ENCODE assay signal across 1 cellular context in the genomic region with DNA sequence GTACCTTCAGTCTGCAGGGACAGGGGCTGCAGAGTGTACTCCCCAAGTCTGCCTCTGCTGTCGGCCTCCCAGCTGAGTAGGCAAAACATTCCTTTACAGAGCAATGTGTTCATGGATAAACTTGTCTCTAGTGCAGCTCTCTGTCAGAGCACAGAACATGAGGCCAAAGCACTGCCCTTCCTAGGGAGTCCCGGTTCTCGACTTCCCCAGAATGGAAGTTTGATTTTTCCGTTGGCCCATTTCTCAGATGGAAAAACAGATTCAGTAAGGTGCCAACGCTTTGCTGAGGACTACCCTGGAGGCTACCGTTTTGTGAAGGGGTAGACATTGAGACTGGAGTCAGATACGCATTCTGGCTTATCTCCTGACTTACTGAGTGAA.
TF ChIP-seq lines count a peak whose summit lies in the region.

No MANE protein-coding gene starts in this region.

TF ChIP-seq in K562, 482 proteins besides CTCF, POLR2A, EP300 and RAD21 (continued from another document):
- no peak for TF ChIP-seq TFE3 (CRISPR knock-in tag; IDR thresholded peaks at IDR 0.05)
- TF ChIP-seq E2F8 (IDR thresholded peaks at IDR 0.05; ENCODE audit: low read depth, partially characterized antibody): no peak
- TF ChIP-seq, protein P1, sequence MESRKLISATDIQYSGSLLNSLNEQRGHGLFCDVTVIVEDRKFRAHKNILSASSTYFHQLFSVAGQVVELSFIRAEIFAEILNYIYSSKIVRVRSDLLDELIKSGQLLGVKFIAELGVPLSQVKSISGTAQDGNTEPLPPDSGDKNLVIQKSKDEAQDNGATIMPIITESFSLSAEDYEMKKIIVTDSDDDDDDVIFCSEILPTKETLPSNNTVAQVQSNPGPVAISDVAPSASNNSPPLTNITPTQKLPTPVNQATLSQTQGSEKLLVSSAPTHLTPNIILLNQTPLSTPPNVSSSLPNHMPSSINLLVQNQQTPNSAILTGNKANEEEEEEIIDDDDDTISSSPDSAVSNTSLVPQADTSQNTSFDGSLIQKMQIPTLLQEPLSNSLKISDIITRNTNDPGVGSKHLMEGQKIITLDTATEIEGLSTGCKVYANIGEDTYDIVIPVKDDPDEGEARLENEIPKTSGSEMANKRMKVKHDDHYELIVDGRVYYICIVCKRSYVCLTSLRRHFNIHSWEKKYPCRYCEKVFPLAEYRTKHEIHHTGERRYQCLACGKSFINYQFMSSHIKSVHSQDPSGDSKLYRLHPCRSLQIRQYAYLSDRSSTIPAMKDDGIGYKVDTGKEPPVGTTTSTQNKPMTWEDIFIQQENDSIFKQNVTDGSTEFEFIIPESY (CRISPR knock-in tag; IDR thresholded peaks at IDR 0.05): no peak
- TF ChIP-seq NFRKB (IDR thresholded peaks at IDR 0.05; ENCODE audit: low read depth): no peak
- TF ChIP-seq KLF13 (tag; IDR thresholded peaks at IDR 0.05; ENCODE audit: borderline replicate concordance, low read depth): no peak
- no peak for TF ChIP-seq ZKSCAN1 (IDR thresholded peaks at IDR 0.05; ENCODE audit: low read depth, low read length)
- TF ChIP-seq ZNF655 (CRISPR knock-in tag; IDR thresholded peaks at IDR 0.05): no peak
- TF ChIP-seq, protein P2, sequence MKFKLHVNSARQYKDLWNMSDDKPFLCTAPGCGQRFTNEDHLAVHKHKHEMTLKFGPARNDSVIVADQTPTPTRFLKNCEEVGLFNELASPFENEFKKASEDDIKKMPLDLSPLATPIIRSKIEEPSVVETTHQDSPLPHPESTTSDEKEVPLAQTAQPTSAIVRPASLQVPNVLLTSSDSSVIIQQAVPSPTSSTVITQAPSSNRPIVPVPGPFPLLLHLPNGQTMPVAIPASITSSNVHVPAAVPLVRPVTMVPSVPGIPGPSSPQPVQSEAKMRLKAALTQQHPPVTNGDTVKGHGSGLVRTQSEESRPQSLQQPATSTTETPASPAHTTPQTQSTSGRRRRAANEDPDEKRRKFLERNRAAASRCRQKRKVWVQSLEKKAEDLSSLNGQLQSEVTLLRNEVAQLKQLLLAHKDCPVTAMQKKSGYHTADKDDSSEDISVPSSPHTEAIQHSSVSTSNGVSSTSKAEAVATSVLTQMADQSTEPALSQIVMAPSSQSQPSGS (CRISPR knock-in tag; IDR thresholded peaks at IDR 0.05): no peak
- 0 out of 2 replicates have a peak, but pooled peaks have one; percentile 27 for TF ChIP-seq SMAD4 (CRISPR knock-in tag; conservative IDR thresholded peaks at IDR 0.05)
- TF ChIP-seq ZNF707 (CRISPR knock-in tag; conservative IDR thresholded peaks at IDR 0.05): no peak
- TF ChIP-seq, protein P3, sequence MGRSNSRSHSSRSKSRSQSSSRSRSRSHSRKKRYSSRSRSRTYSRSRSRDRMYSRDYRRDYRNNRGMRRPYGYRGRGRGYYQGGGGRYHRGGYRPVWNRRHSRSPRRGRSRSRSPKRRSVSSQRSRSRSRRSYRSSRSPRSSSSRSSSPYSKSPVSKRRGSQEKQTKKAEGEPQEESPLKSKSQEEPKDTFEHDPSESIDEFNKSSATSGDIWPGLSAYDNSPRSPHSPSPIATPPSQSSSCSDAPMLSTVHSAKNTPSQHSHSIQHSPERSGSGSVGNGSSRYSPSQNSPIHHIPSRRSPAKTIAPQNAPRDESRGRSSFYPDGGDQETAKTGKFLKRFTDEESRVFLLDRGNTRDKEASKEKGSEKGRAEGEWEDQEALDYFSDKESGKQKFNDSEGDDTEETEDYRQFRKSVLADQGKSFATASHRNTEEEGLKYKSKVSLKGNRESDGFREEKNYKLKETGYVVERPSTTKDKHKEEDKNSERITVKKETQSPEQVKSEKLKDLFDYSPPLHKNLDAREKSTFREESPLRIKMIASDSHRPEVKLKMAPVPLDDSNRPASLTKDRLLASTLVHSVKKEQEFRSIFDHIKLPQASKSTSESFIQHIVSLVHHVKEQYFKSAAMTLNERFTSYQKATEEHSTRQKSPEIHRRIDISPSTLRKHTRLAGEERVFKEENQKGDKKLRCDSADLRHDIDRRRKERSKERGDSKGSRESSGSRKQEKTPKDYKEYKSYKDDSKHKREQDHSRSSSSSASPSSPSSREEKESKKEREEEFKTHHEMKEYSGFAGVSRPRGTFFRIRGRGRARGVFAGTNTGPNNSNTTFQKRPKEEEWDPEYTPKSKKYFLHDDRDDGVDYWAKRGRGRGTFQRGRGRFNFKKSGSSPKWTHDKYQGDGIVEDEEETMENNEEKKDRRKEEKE (IDR thresholded peaks at IDR 0.05; ENCODE audit: borderline replicate concordance in 1 of 2, control insufficient read depth in 1 of 2, low read depth in 2 of 2, low read length in 1 of 2): no peak
- TF ChIP-seq PHB2 (IDR thresholded peaks at IDR 0.05; ENCODE audit: low read depth): no peak
- no peak for TF ChIP-seq CTBP1 (IDR thresholded peaks at IDR 0.05; ENCODE audit: borderline replicate concordance)
- TF ChIP-seq BCOR (IDR thresholded peaks at IDR 0.05): peak; percentile 86; the same call in 1 of the 2 replicates
- TF ChIP-seq CBFB (CRISPR knock-in tag; IDR thresholded peaks at IDR 0.05): 0 out of 2 replicates have a peak, but pooled peaks have one; percentile 17
- TF ChIP-seq, protein P4, sequence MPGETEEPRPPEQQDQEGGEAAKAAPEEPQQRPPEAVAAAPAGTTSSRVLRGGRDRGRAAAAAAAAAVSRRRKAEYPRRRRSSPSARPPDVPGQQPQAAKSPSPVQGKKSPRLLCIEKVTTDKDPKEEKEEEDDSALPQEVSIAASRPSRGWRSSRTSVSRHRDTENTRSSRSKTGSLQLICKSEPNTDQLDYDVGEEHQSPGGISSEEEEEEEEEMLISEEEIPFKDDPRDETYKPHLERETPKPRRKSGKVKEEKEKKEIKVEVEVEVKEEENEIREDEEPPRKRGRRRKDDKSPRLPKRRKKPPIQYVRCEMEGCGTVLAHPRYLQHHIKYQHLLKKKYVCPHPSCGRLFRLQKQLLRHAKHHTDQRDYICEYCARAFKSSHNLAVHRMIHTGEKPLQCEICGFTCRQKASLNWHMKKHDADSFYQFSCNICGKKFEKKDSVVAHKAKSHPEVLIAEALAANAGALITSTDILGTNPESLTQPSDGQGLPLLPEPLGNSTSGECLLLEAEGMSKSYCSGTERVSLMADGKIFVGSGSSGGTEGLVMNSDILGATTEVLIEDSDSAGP (CRISPR knock-in tag; IDR thresholded peaks at IDR 0.05): no peak
- TF ChIP-seq XRCC3 (IDR thresholded peaks at IDR 0.05): no peak
- TF ChIP-seq, protein P5, sequence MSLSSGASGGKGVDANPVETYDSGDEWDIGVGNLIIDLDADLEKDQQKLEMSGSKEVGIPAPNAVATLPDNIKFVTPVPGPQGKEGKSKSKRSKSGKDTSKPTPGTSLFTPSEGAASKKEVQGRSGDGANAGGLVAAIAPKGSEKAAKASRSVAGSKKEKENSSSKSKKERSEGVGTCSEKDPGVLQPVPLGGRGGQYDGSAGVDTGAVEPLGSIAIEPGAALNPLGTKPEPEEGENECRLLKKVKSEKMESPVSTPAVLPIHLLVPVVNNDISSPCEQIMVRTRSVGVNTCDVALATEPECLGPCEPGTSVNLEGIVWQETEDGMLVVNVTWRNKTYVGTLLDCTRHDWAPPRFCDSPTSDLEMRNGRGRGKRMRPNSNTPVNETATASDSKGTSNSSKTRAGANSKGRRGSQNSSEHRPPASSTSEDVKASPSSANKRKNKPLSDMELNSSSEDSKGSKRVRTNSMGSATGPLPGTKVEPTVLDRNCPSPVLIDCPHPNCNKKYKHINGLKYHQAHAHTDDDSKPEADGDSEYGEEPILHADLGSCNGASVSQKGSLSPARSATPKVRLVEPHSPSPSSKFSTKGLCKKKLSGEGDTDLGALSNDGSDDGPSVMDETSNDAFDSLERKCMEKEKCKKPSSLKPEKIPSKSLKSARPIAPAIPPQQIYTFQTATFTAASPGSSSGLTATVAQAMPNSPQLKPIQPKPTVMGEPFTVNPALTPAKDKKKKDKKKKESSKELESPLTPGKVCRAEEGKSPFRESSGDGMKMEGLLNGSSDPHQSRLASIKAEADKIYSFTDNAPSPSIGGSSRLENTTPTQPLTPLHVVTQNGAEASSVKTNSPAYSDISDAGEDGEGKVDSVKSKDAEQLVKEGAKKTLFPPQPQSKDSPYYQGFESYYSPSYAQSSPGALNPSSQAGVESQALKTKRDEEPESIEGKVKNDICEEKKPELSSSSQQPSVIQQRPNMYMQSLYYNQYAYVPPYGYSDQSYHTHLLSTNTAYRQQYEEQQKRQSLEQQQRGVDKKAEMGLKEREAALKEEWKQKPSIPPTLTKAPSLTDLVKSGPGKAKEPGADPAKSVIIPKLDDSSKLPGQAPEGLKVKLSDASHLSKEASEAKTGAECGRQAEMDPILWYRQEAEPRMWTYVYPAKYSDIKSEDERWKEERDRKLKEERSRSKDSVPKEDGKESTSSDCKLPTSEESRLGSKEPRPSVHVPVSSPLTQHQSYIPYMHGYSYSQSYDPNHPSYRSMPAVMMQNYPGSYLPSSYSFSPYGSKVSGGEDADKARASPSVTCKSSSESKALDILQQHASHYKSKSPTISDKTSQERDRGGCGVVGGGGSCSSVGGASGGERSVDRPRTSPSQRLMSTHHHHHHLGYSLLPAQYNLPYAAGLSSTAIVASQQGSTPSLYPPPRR (CRISPR knock-in tag; IDR thresholded peaks at IDR 0.05; ENCODE audit: borderline replicate concordance): no peak
- TF ChIP-seq ZNF77 (CRISPR knock-in tag; IDR thresholded peaks at IDR 0.05): no peak
- no peak for TF ChIP-seq ZNF165 (CRISPR knock-in tag; IDR thresholded peaks at IDR 0.05; ENCODE audit: borderline replicate concordance)
- no peak for TF ChIP-seq ZNF79 (CRISPR knock-in tag; IDR thresholded peaks at IDR 0.05; ENCODE audit: low read depth)
- no peak for TF ChIP-seq POLR2H (tag; IDR thresholded peaks at IDR 0.05; ENCODE audit: low read depth)
- no peak for TF ChIP-seq ZNF785 (CRISPR knock-in tag; IDR thresholded peaks at IDR 0.05)
- no peak for TF ChIP-seq ID3 (CRISPR knock-in tag; IDR thresholded peaks at IDR 0.05)
- TF ChIP-seq ID3 (tag; IDR thresholded peaks at IDR 0.05): 0 out of 2 replicates have a peak, but pooled peaks have one; percentile 28
- TF ChIP-seq ZBTB43 (CRISPR knock-in tag; IDR thresholded peaks at IDR 0.05): no peak
